Comparison of ENCODE assay signal across 8 cellular contexts in the genomic region with DNA sequence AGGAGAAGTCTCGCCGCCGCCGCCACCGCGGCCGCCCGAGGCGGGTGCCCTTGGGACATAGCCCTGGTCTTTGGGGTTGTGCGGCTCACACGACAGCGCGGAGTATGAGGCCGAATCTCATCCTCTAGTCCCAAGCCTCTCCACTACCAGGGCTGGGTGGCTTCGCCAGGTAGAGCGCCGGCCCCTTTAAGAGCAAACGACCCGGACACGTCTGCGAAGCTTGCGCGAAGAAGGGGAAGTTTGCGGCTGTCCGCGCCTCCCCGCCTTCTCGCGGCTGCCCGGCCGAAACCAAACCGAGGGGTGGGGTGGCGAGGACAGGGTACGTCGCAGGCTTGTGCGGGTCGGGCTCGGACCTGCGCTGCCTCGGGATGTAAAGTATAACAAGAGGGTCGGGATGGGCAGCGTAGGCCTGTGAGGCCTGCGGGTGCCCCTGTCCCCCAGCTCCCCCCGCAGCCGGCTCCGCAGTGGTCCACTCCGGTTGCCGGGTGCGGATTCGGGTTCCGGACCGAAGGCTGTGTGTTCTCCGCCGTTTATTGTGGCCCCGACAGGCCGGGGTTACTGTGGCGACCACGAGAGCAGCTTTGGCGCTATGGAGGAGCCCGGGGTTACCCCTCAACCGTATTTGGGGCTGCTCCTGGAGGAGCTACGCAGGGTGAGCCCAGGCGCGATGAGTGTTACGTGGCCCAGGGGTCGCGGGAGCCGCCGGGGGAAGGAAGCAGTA. TPM values are rescaled to one million over a fixed set of nuclear protein-coding genes. Genes with fewer than 3 reads are reported as not detected.
DNase-seq lines count a peak whose midpoint lies in the region; ATAC-seq and TF ChIP-seq lines count a peak whose summit lies in the region.

No MANE protein-coding gene starts in this region.

- peak overlapping the region; percentile 88 for H3K4me3 ChIP-seq in fibroblast of villous mesenchyme (ENCODE audit: low read depth, low read length)
- H3K4me3 ChIP-seq in stomach smooth muscle (ENCODE audit: low read length in 2 of 2): peak overlapping the region; percentile 79 to 96

- H3K36me3 Mint-ChIP-seq in neural crest cell (ENCODE audit: low read depth): peaks cover 7% of the 10 kb centered on the region

- TF ChIP-seq POLR2A in Raji (IDR thresholded peaks at IDR 0.05; ENCODE audit: insufficient read depth, low read depth, low read length): peak; percentile 77

- DNase-seq in EL (peak; percentile 86), KG1 (lab: John Stamatoyannopoulos, UW) (peak; percentile 77), fibroblast of villous mesenchyme (ENCODE audit: low read depth) (peak; percentile 85), neural crest cell (ENCODE audit: low read depth, low spot score) (peak; percentile 75)
- DNase-seq in activated effector memory CD4-positive, alpha-beta T cell treated with anti-CD3 and anti-CD28 coated beads, Interleukin-2, amount 50 U/mL, for 16 hours: peak; percentile 91

- H3K4me1 ChIP-seq in stomach smooth muscle (ENCODE audit: control insufficient read depth, insufficient read depth, low read length): no peaks in the 10 kb centered on the region

- no peaks in the 10 kb centered on the region for H3K36me3 ChIP-seq in stomach smooth muscle (ENCODE audit: control insufficient read depth in 2 of 2, insufficient read depth in 2 of 2, low read length in 2 of 2)

- H3K9me3 Mint-ChIP-seq in neural crest cell: peaks cover 3% of the 10 kb centered on the region

- H3K27ac ChIP-seq in stomach smooth muscle (ENCODE audit: low read length): peak overlapping the region; percentile 96

- no peaks in the 10 kb centered on the region for H3K27me3 ChIP-seq in stomach smooth muscle (ENCODE audit: control insufficient read depth in 1 of 2, insufficient read depth in 2 of 2, low read length in 2 of 2)

- H3K4me1 Mint-ChIP-seq in neural crest cell: peaks cover 30% of the 10 kb centered on the region

- H3K9me3 ChIP-seq in stomach smooth muscle (ENCODE audit: control insufficient read depth in 2 of 2, low read length in 2 of 2): no peaks in the 10 kb centered on the region

- H3K27ac Mint-ChIP-seq in neural crest cell (ENCODE audit: unreplicated experiment): peak overlapping the region; percentile 99

- peak overlapping the region; percentile 92 to 96 for H3K9ac ChIP-seq in stomach smooth muscle (ENCODE audit: low read length in 2 of 2)

- peak overlapping the region; percentile 96 for H3K4me3 Mint-ChIP-seq in neural crest cell

- no peaks in the 10 kb centered on the region for H3K27me3 Mint-ChIP-seq in neural crest cell (ENCODE audit: low read depth)

- TF ChIP-seq CTCF in fibroblast of villous mesenchyme (IDR thresholded peaks at IDR 0.05; ENCODE audit: insufficient read depth, low read depth, low read length) (no peak), neural crest cell (conservative IDR thresholded peaks at IDR 0.05) (no peak)

- peak; percentile 85 for ATAC-seq in GM21737 (IDR thresholded peaks at IDR 0.05; ENCODE audit: unreplicated experiment)

RNA-seq across cellular contexts. Expression of gene MIA2, which starts 33.3 kb away (rescaled TPM):
- total RNA-seq in fibroblast of villous mesenchyme (14.5 and 21.6 TPM in 2 replicates), neural crest cell (10.6 and 12.7 TPM in 2 replicates)

Comparison
In these comparisons a context has a peak if more than half of its experiments do, and no peak if none do; other contexts are left out.
1. Peak in every context shown above with its lines: DNase-seq, ATAC-seq, H3K4me3 ChIP-seq and H3K27ac ChIP-seq.